ENCODE assay signal across 16 cellular contexts in the genomic region with DNA sequence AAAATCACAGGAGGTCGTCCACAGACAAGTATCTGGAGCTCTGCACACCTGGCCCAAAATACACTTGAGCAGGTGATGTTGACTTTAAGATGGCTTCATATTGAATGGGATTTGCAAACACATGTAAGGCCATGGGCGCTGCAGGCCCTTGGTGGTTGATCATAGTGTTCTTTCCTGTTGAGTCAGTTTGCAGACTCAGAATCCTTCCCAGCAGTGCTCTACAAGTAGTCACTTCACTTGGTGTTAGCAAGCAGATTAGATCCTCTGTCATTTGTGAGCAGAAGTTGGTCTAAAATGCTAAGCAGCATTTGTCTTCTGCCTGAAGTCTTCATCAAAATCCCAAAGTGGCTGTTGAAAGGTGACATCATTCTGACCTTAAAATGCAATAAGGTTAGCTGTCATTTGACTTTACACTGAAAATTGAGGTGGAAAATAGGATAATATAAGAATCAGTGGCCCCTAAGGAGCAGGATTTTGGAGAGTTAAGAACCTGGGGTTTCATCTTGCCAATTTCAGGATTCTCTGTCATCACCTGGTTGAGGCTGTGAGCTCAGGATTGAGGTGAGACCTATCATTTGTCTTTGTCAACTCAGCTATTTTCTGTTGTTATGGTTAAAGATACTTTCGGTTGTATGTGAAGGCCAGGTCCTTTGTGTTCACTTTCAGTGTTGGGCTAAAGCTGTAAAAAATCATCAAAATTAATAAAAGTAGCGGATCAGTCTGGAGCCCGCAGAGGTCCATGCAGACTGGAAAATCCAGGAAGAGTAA.
"Had no signal": no experiment of that assay in that cellular context is flagged by ENCODE, and none has a peak within 500 bp of the region (broad histone marks: within the 10 kb centered on the region; RNA-seq: fewer than 3 reads in every experiment).

No MANE protein-coding gene starts in this region.

- H3K79me2 ChIP-seq: parathyroid adenoma had no signal

- H3K27ac ChIP-seq: ascending aorta, heart right ventricle, left lung, parathyroid adenoma, suprapubic skin, transverse colon, uterus had no signal

- ATAC-seq: activated CD4-positive, CD25-positive, alpha-beta regulatory T cell treated with anti-CD3 and anti-CD28 coated beads, Interleukin-2, amount 50 U/mL, for 24 hours; esophagus mucosa; heart right ventricle; left lung; sciatic nerve; stimulated activated naive CD8-positive, alpha-beta T cell treated with anti-CD3 and anti-CD28 coated beads, Interleukin-15, amount 100 ng/mL, for 72 hours had no signal

- H3K9ac ChIP-seq: parathyroid adenoma had no signal

- H3K4me3 ChIP-seq: ascending aorta, heart right ventricle, left lung, smooth muscle cell, suprapubic skin, transverse colon, uterus had no signal

- DNase-seq: activated CD4-positive, alpha-beta T cell treated with anti-CD3 and anti-CD28 coated beads, Interleukin-2, amount 50 U/mL, for 1 hour; activated gamma-delta T cell; cortex of kidney; heart right ventricle; left lung; stimulated activated CD4-positive, alpha-beta T cell treated with anti-CD3 and anti-CD28 coated beads, Interleukin-4, amount 100 ng/mL, for 1 hour; stimulated activated naive CD8-positive, alpha-beta T cell treated with anti-CD3 and anti-CD28 coated beads, Interleukin-15, amount 100 ng/mL, for 72 hours; transverse colon; uterus had no signal

- H3K27me3 ChIP-seq: ascending aorta, heart right ventricle, left lung, suprapubic skin, transverse colon, uterus had no signal

- H3K4me2 ChIP-seq: smooth muscle cell had no signal

- H3K36me3 ChIP-seq: ascending aorta, heart right ventricle, left lung, suprapubic skin, transverse colon, uterus had no signal

- H2AFZ ChIP-seq: parathyroid adenoma had no signal

- H3K4me1 ChIP-seq: ascending aorta, parathyroid adenoma, transverse colon, uterus had no signal

- H3K9me3 ChIP-seq: ascending aorta, heart right ventricle, left lung, suprapubic skin, transverse colon, uterus had no signal
